In genomic region chr14:45610303-45610702, GRCh38 we compare ENCODE assay signal across 9 cellular contexts.
DNase-seq lines count a peak whose midpoint lies in the region; ATAC-seq, FAIRE-seq and TF ChIP-seq lines count a peak whose summit lies in the region.
"Had no signal": no experiment of that assay in that cellular context is flagged by ENCODE, and none has a peak within 500 bp of the region (broad histone marks: within the 10 kb centered on the region; RNA-seq: fewer than 3 reads in every experiment).

No MANE protein-coding gene starts in this region.

- DNase-seq in D721Med (ENCODE audit: insufficient read length, low spot score) = no peak
- peak; percentile 9 for DNase-seq in M059J (ENCODE audit: low read depth)
- DNase-seq in mesenchymal stem cell = peak; percentile 52
- no peak for DNase-seq in activated CD8-positive, alpha-beta memory T cell treated with anti-CD3 and anti-CD28 coated beads for 24 hours
- DNase-seq in GM19238 (ENCODE audit: insufficient read length, low spot score) = no peak
- DNase-seq: DMS 273 treated with DMSO at 0.1 percent for 48 hours had no signal

- ATAC-seq in GM19395 (IDR thresholded peaks at IDR 0.05; ENCODE audit: unreplicated experiment) (no peak), HG03457 (IDR thresholded peaks at IDR 0.05; ENCODE audit: unreplicated experiment) (no peak)

- H2BK5ac ChIP-seq in mesenchymal stem cell (ENCODE audit: low read depth, low read length, poor library complexity, severe bottlenecking) = no peak overlapping the region

- no peak overlapping the region for H2BK12ac ChIP-seq in mesenchymal stem cell (ENCODE audit: low read length in 2 of 2)

- H3K4me2 ChIP-seq in mesenchymal stem cell (ENCODE audit: low read length, poor library complexity, severe bottlenecking) = no peak overlapping the region

- no peaks in the 10 kb centered on the region for H3K79me1 ChIP-seq in mesenchymal stem cell (replicated peaks; ENCODE audit: low read length, poor library complexity, severe bottlenecking)

- peak; percentile 28 for TF ChIP-seq CTCF in D721Med (IDR thresholded peaks at IDR 0.05; ENCODE audit: insufficient read depth, missing control alignments)
- peak; percentile 55 to 75 for TF ChIP-seq CTCF in brain (conservative IDR thresholded peaks at IDR 0.05)

- H3K27ac ChIP-seq in mesenchymal stem cell (ENCODE audit: low read length, poor library complexity, severe bottlenecking) = no peak overlapping the region

- H4K8ac ChIP-seq in mesenchymal stem cell (ENCODE audit: low read length) = no peak overlapping the region

- no peaks in the 10 kb centered on the region for H3K4me1 Mint-ChIP-seq in brain

- peaks cover 3% of the 10 kb centered on the region for H3K9me3 ChIP-seq in mesenchymal stem cell (ENCODE audit: control insufficient read depth, low read length)

- H2BK120ac ChIP-seq in mesenchymal stem cell (ENCODE audit: low read depth, low read length) = no peak overlapping the region

- no peaks in the 10 kb centered on the region for H3K27me3 ChIP-seq in mesenchymal stem cell (ENCODE audit: control insufficient read depth in 1 of 2, insufficient read depth in 1 of 2, low read length in 2 of 2)

- peaks cover 0 to 6% (median 2%) of the 10 kb centered on the region in 5 experiments for H3K9me3 Mint-ChIP-seq in brain

- H3K36me3 ChIP-seq in mesenchymal stem cell (ENCODE audit: control insufficient read depth in 1 of 2, insufficient read depth in 2 of 2, low read depth in 1 of 2, low read length in 2 of 2) = no peaks in the 10 kb centered on the region

- H3K23ac ChIP-seq in mesenchymal stem cell (ENCODE audit: low read length in 2 of 2) = no peak overlapping the region

- H3K14ac ChIP-seq in mesenchymal stem cell (ENCODE audit: low read length in 2 of 2) = no peak overlapping the region

- H3K18ac ChIP-seq in mesenchymal stem cell (ENCODE audit: low read depth in 1 of 2, low read length in 2 of 2) = no peak overlapping the region

- WGBS in mesenchymal stem cell = 11% methylated on average over 1 of the region's 1 CpG

- no peak for FAIRE-seq in D721Med (lab: Jason Lieb, UNC)

- H3K9ac ChIP-seq in mesenchymal stem cell (ENCODE audit: low read length) = no peak overlapping the region

- H2AK5ac ChIP-seq in mesenchymal stem cell (ENCODE audit: low read length, severe bottlenecking) = no peak overlapping the region

- H3K4ac ChIP-seq in mesenchymal stem cell (ENCODE audit: low read depth in 1 of 2, low read length in 2 of 2) = no peak overlapping the region

- no peaks in the 10 kb centered on the region for H3K4me1 ChIP-seq in mesenchymal stem cell (ENCODE audit: control insufficient read depth, insufficient read depth, low read depth, low read length)

- H3K4me3 Mint-ChIP-seq in brain = no peak overlapping the region

- H3K36me3 Mint-ChIP-seq in brain = no peaks in the 10 kb centered on the region

- no peak overlapping the region for H3K4me3 ChIP-seq in mesenchymal stem cell (ENCODE audit: insufficient read depth in 1 of 2, low read depth in 1 of 2, low read length in 2 of 2)

- H2AFZ ChIP-seq in mesenchymal stem cell (ENCODE audit: low read depth, low read length) = no peak overlapping the region

- no peaks in the 10 kb centered on the region for H3K27me3 Mint-ChIP-seq in brain

- no peak overlapping the region for H2BK15ac ChIP-seq in mesenchymal stem cell (ENCODE audit: low read depth, poor library complexity, severe bottlenecking)

- no peak overlapping the region for H3K27ac Mint-ChIP-seq in brain

- no peak overlapping the region for H4K91ac ChIP-seq in mesenchymal stem cell (ENCODE audit: low read length)

Comparison
In these comparisons a context has a peak if more than half of its experiments do, and no peak if none do; other contexts are left out.
1. DNase-seq: peak in M059J (single experiment) and mesenchymal stem cell (single experiment); none in D721Med (single experiment), activated CD8-positive, alpha-beta memory T cell treated with anti-CD3 and anti-CD28 coated beads for 24 hours (single experiment) and GM19238 (single experiment).